Comparison of ENCODE assay signal across 9 cellular contexts in genomic region chr13:35549481-35549880, GRCh38.
DNase-seq lines count a peak whose midpoint lies in the region; ATAC-seq and TF ChIP-seq lines count a peak whose summit lies in the region.
"Had no signal": no experiment of that assay in that cellular context is flagged by ENCODE, and none has a peak within 500 bp of the region (broad histone marks: within the 10 kb centered on the region; RNA-seq: fewer than 3 reads in every experiment).

No MANE protein-coding gene starts in this region.

- peak; percentile 81 for ATAC-seq in GM19463 (IDR thresholded peaks at IDR 0.05; ENCODE audit: unreplicated experiment)
- peak; percentile 63 for ATAC-seq in foreskin keratinocyte

- H3K9me3 Mint-ChIP-seq in endodermal cell = no peaks in the 10 kb centered on the region

- H3K36me3 ChIP-seq in BE2C (no peaks in the 10 kb centered on the region), ascending aorta (no peaks in the 10 kb centered on the region), endodermal cell (ENCODE audit: control insufficient read depth, insufficient read depth, low read length) (no peaks in the 10 kb centered on the region), esophagus muscularis mucosa (no peaks in the 10 kb centered on the region), suprapubic skin (no peaks in the 10 kb centered on the region)
- H3K36me3 ChIP-seq: uterus had no signal

- TF ChIP-seq POLR2A in esophagus muscularis mucosa (IDR thresholded peaks at IDR 0.05; ENCODE audit: low read depth) = no peak
- TF ChIP-seq POLR2A in suprapubic skin (IDR thresholded peaks at IDR 0.05) = no peak

- no peaks in the 10 kb centered on the region for H3K27me3 Mint-ChIP-seq in endodermal cell (ENCODE audit: insufficient read depth)

- peak; percentile 25 for DNase-seq in BE2C
- DNase-seq in LHCN-M2 (ENCODE audit: low read depth) = peak; percentile 56
- DNase-seq in foreskin keratinocyte = peak; percentile 56 to 79
- no peak for DNase-seq in ascending aorta (ENCODE audit: low spot score in 2 of 2)
- DNase-seq in endodermal cell = no peak
- no peak for DNase-seq in esophagus muscularis mucosa (ENCODE audit: extremely low spot score)
- no peak for DNase-seq in suprapubic skin (ENCODE audit: low spot score in 2 of 2)
- DNase-seq: uterus had no signal

- H3K4me3 Mint-ChIP-seq in endodermal cell = no peak overlapping the region

- H3K27ac ChIP-seq in foreskin keratinocyte (no peak overlapping the region), ascending aorta (no peak overlapping the region), endodermal cell (ENCODE audit: low read depth, low read length) (no peak overlapping the region), esophagus muscularis mucosa (replicated peaks in 1 of 4) (no peak overlapping the region), suprapubic skin (no peak overlapping the region)
- H3K27ac ChIP-seq: uterus had no signal

- no peaks in the 10 kb centered on the region for H3K27me3 ChIP-seq in BE2C
- no peaks in the 10 kb centered on the region for H3K27me3 ChIP-seq in foreskin keratinocyte
- no peaks in the 10 kb centered on the region for H3K27me3 ChIP-seq in ascending aorta
- H3K27me3 ChIP-seq in endodermal cell (ENCODE audit: control insufficient read depth, insufficient read depth, low read length, poor library complexity, severe bottlenecking) = no peaks in the 10 kb centered on the region
- no peaks in the 10 kb centered on the region for H3K27me3 ChIP-seq in esophagus muscularis mucosa
- H3K27me3 ChIP-seq in suprapubic skin = no peaks in the 10 kb centered on the region
- H3K27me3 ChIP-seq: uterus had no signal

- TF ChIP-seq CTCF in BE2C (IDR thresholded peaks at IDR 0.05; ENCODE audit: low read depth, low read length) (no peak), foreskin keratinocyte (conservative IDR thresholded peaks at IDR 0.05) (no peak), ascending aorta (IDR thresholded peaks at IDR 0.05) (no peak), endodermal cell (conservative IDR thresholded peaks at IDR 0.05) (no peak), esophagus muscularis mucosa (IDR thresholded peaks at IDR 0.05) (no peak), suprapubic skin (IDR thresholded peaks at IDR 0.05) (no peak)

- no peak for TF ChIP-seq EP300 in esophagus muscularis mucosa (IDR thresholded peaks at IDR 0.05)
- no peak for TF ChIP-seq EP300 in suprapubic skin (IDR thresholded peaks at IDR 0.05)

- H3K9ac ChIP-seq in endodermal cell (ENCODE audit: extremely low read depth, low read length, poor library complexity, severe bottlenecking) = no peak overlapping the region

- H3K4me1 Mint-ChIP-seq in endodermal cell = peaks cover 12% of the 10 kb centered on the region

- H3K4me3 ChIP-seq in BE2C (ENCODE audit: low read depth, low read length) (no peak overlapping the region), ascending aorta (no peak overlapping the region), endodermal cell (ENCODE audit: low read length) (no peak overlapping the region), esophagus muscularis mucosa (no peak overlapping the region), suprapubic skin (no peak overlapping the region)
- H3K4me3 ChIP-seq: uterus had no signal

- no peak overlapping the region for H3K27ac Mint-ChIP-seq in endodermal cell

- no peaks in the 10 kb centered on the region for H3K36me3 Mint-ChIP-seq in endodermal cell (ENCODE audit: low read depth)

- peaks cover 56% of the 10 kb centered on the region for H3K4me1 ChIP-seq in BE2C
- H3K4me1 ChIP-seq in foreskin keratinocyte = peaks cover 50% of the 10 kb centered on the region
- H3K4me1 ChIP-seq in ascending aorta = no peaks in the 10 kb centered on the region
- H3K4me1 ChIP-seq in endodermal cell (ENCODE audit: control insufficient read depth, insufficient read depth, low read length) = peaks cover 7% of the 10 kb centered on the region
- no peaks in the 10 kb centered on the region for H3K4me1 ChIP-seq in esophagus muscularis mucosa
- H3K4me1 ChIP-seq in suprapubic skin = no peaks in the 10 kb centered on the region
- H3K4me1 ChIP-seq: uterus had no signal

- intact Hi-C loops in ascending aorta (cut with DNase I) (no loop called here), esophagus muscularis mucosa (cut with DNase I) (no loop called here)

- H3K9me3 ChIP-seq in BE2C (no peaks in the 10 kb centered on the region), ascending aorta (no peaks in the 10 kb centered on the region), endodermal cell (ENCODE audit: control insufficient read depth, low read length) (no peaks in the 10 kb centered on the region), esophagus muscularis mucosa (no peaks in the 10 kb centered on the region), suprapubic skin (no peaks in the 10 kb centered on the region)
- H3K9me3 ChIP-seq: uterus had no signal

Comparison
In these comparisons a context has a peak if more than half of its experiments do, and no peak if none do; other contexts are left out.
1. DNase-seq: peak in BE2C (single experiment), LHCN-M2 (single experiment) and foreskin keratinocyte (2 of 2); none in ascending aorta (0 of 2), endodermal cell (single experiment), esophagus muscularis mucosa (single experiment) and suprapubic skin (0 of 2).